Comparison of ENCODE assay signal across 15 cellular contexts in the genomic region with DNA sequence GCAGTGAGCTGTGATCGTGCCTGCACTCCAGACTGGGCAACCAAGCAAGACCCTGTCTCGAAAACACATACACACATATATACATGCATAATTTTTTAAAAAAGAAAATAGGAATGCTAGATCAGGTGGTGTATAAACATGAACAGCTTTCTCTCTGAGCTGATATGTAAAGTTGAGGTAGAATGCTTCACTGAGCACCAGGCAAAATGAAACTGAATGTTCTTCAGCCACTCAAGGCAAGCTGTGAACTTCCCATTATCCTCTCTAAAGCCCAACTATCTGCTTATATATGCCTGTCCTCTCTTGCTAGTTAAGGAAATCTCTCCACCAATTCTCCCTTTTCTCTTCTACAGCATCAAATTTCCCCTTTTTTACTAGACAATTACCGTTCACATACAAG.
DNase-seq lines count a peak whose midpoint lies in the region; ATAC-seq, FAIRE-seq and TF ChIP-seq lines count a peak whose summit lies in the region.
"Had no signal": no experiment of that assay in that cellular context is flagged by ENCODE, and none has a peak within 500 bp of the region (broad histone marks: within the 10 kb centered on the region; RNA-seq: fewer than 3 reads in every experiment).

No MANE protein-coding gene starts in this region.

- TF ChIP-seq POLR2A in GM12878 (IDR thresholded peaks at IDR 0.05; ENCODE audit: low read depth, low read length) = no peak

- DNase-seq in GM12878 (ENCODE audit: low read depth, low spot score) = peak; percentile 23
- no peak for DNase-seq in iPS-NIHi11 (ENCODE audit: low spot score)
- no peak for DNase-seq in AG20443 (ENCODE audit: low spot score)
- no peak for DNase-seq in stimulated activated naive CD8-positive, alpha-beta T cell treated with anti-CD3 and anti-CD28 coated beads, Interleukin-15, amount 100 ng/mL, for 72 hours
- no peak for DNase-seq in superior temporal gyrus (ENCODE audit: extremely low spot score)
- DNase-seq: activated T-cell treated with anti-CD3 and anti-CD28 coated beads, Interleukin-2, amount 50 U/mL, for 72 hours; NCI-H2107; stimulated activated CD4-positive, alpha-beta T cell treated with anti-CD3 and anti-CD28 coated beads, Interleukin-4, amount 100 ng/mL, for 4 hours had no signal

- CTCF ChIA-PET in GM12878 (lab: Yijun Ruan, JAX) = interaction anchor here (0.6 to 1.7 kb wide), 3 partner anchors 13 to 1373 kb away, joined by 3 read pairs; no protein-coding TSS in a partner anchor

- H3K4me1 ChIP-seq in GM12878 (ENCODE audit: control insufficient read depth, insufficient read depth, low read length) = peaks cover 10% of the 10 kb centered on the region
- H3K4me1 ChIP-seq: suprapubic skin had no signal

- SMC1A ChIA-PET in GM12878 (lab: Charles Lee; ENCODE audit: uncharacterized antibody, unreplicated experiment) = interaction anchor here (0.9 to 1.0 kb wide), 2 partner anchors 9 to 1202 kb away, joined by 3 read pairs; no protein-coding TSS in a partner anchor

- no peaks in the 10 kb centered on the region for H3K36me3 ChIP-seq in GM12878 (ENCODE audit: control insufficient read depth in 2 of 2, insufficient read depth in 2 of 2, low read length in 1 of 2)
- H3K36me3 ChIP-seq: suprapubic skin had no signal

- no peak overlapping the region for H3K27ac Mint-ChIP-seq in stimulated activated naive CD8-positive, alpha-beta T cell treated with anti-CD3 and anti-CD28 coated beads, Interleukin-15, amount 100 ng/mL, for 72 hours
- H3K27ac Mint-ChIP-seq: activated T-cell treated with anti-CD3 and anti-CD28 coated beads, Interleukin-2, amount 50 U/mL, for 72 hours; brain had no signal

- 0% methylated on average over 3 of the region's 3 CpGs for WGBS in GM12878 (ENCODE audit: insufficient coverage, insufficient replicate concordance, low lambda C conversion rate, missing lambda C conversion rate)

- H3K79me2 ChIP-seq in GM12878 (ENCODE audit: control insufficient read depth, insufficient read depth, low read length) = no peaks in the 10 kb centered on the region

- in situ Hi-C loops in GM12878 (cut with MboI) = loop anchor here (5.0 to 10.0 kb wide), 3 partner anchors 1200 to 1650 kb away; no protein-coding TSS in a partner anchor

- peaks cover 7% of the 10 kb centered on the region for H3K4me1 Mint-ChIP-seq in stimulated activated naive CD8-positive, alpha-beta T cell treated with anti-CD3 and anti-CD28 coated beads, Interleukin-15, amount 100 ng/mL, for 72 hours

- TF ChIP-seq CTCF in GM12878 (IDR thresholded peaks at IDR 0.05 in 2 of 3, conservative IDR thresholded peaks at IDR 0.05 in 1 of 3; ENCODE audit: control insufficient read depth in 2 of 3, extremely low read depth in 1 of 3, insufficient read depth in 1 of 3, low read depth in 3 of 3, low read length in 3 of 3) = no peak

- no peaks in the 10 kb centered on the region for H3K27me3 ChIP-seq in GM12878 (replicated peaks in 1 of 2; ENCODE audit: control insufficient read depth in 2 of 2, insufficient read depth in 2 of 2, low read length in 1 of 2)
- H3K27me3 ChIP-seq: suprapubic skin had no signal

- POLR2A ChIA-PET in GM12878 (lab: Charles Lee) = no interaction called here

- BruUV-seq in GM12878 (replicated peaks; lab: Mats Ljungman, UMichigan) = no TSS peak

- no peak for TF ChIP-seq RAD21 in GM12878 (IDR thresholded peaks at IDR 0.05; ENCODE audit: insufficient read depth, low read depth, low read length)

- RAD21 ChIA-PET in GM12878 (lab: Charles Lee; ENCODE audit: unreplicated experiment) = interaction anchor here (0.7 to 1.0 kb wide), 2 partner anchors 1372 to 1659 kb away, joined by 3 read pairs; no protein-coding TSS in a partner anchor

- H3K4me3 Mint-ChIP-seq in stimulated activated naive CD8-positive, alpha-beta T cell treated with anti-CD3 and anti-CD28 coated beads, Interleukin-15, amount 100 ng/mL, for 72 hours = no peak overlapping the region
- H3K4me3 Mint-ChIP-seq: activated T-cell treated with anti-CD3 and anti-CD28 coated beads, Interleukin-2, amount 50 U/mL, for 72 hours; brain had no signal

- H3K9me3 ChIP-seq in GM12878 (replicated peaks; ENCODE audit: control insufficient read depth, insufficient read depth, low read length) = no peaks in the 10 kb centered on the region
- H3K9me3 ChIP-seq: suprapubic skin had no signal

- peaks cover 13% of the 10 kb centered on the region for H3K27me3 Mint-ChIP-seq in stimulated activated naive CD8-positive, alpha-beta T cell treated with anti-CD3 and anti-CD28 coated beads, Interleukin-15, amount 100 ng/mL, for 72 hours

- ATAC-seq in GM19023 (IDR thresholded peaks at IDR 0.05; ENCODE audit: unreplicated experiment) (peak; percentile 89), GM21786 (IDR thresholded peaks at IDR 0.05; ENCODE audit: unreplicated experiment) (peak; percentile 89), HG03159 (IDR thresholded peaks at IDR 0.05; ENCODE audit: unreplicated experiment) (peak; percentile 90), GM12878 (peak; percentile 88)
- no peak for ATAC-seq in stimulated activated naive CD8-positive, alpha-beta T cell treated with anti-CD3 and anti-CD28 coated beads, Interleukin-15, amount 100 ng/mL, for 72 hours
- ATAC-seq: activated T-cell treated with anti-CD3 and anti-CD28 coated beads, Interleukin-2, amount 50 U/mL, for 72 hours had no signal

- no peaks in the 10 kb centered on the region for H3K9me3 Mint-ChIP-seq in stimulated activated naive CD8-positive, alpha-beta T cell treated with anti-CD3 and anti-CD28 coated beads, Interleukin-15, amount 100 ng/mL, for 72 hours
- H3K9me3 Mint-ChIP-seq: activated T-cell treated with anti-CD3 and anti-CD28 coated beads, Interleukin-2, amount 50 U/mL, for 72 hours had no signal

- H3K4me3 ChIP-seq in GM12878 = no peak overlapping the region; the same call in 1 of the 2 replicates
- H3K4me3 ChIP-seq: suprapubic skin had no signal

- H2AFZ ChIP-seq in GM12878 (ENCODE audit: control insufficient read depth, low read depth, low read length) = no peak overlapping the region

- TF ChIP-seq EP300 in GM12878 (IDR thresholded peaks at IDR 0.05; ENCODE audit: borderline replicate concordance in 1 of 2, control insufficient read depth in 1 of 2, low read depth in 2 of 2, low read length in 2 of 2) = no peak

- H3K27ac ChIP-seq in GM12878 (ENCODE audit: control insufficient read depth, insufficient read depth) = no peak overlapping the region
- H3K27ac ChIP-seq: suprapubic skin, VCaP had no signal

- peak; percentile 49 for FAIRE-seq in GM12878 (lab: Jason Lieb, UNC)
- FAIRE-seq: endothelial cell of umbilical vein had no signal

- H3K4me2 ChIP-seq in GM12878 (ENCODE audit: control insufficient read depth, insufficient read depth) = peak overlapping the region; percentile 67

- no peak overlapping the region for H3K9ac ChIP-seq in GM12878 (ENCODE audit: control insufficient read depth, insufficient read depth, low read length)

- no peaks in the 10 kb centered on the region for H4K20me1 ChIP-seq in GM12878 (ENCODE audit: control insufficient read depth, insufficient read depth)

- intact Hi-C loops in GM12878 (cut with micrococcal nuclease; ENCODE audit: unreplicated experiment) = loop anchor here (5.0 kb wide), 2 partner anchors 1203 to 1658 kb away; no protein-coding TSS in a partner anchor

TF ChIP-seq in GM12878, 131 proteins besides CTCF, POLR2A, EP300 and RAD21:
- TF ChIP-seq PAX5 (IDR thresholded peaks at IDR 0.05; ENCODE audit: borderline replicate concordance, low read depth, low read length) (no peak), POU2F2 (IDR thresholded peaks at IDR 0.05; ENCODE audit: borderline replicate concordance, low read depth, low read length) (0 out of 3 replicates have a peak, but pooled peaks have one; percentile 38), HDGF (IDR thresholded peaks at IDR 0.05) (no peak), FOXK2 (IDR thresholded peaks at IDR 0.05) (no peak), RBBP5 (conservative IDR thresholded peaks at IDR 0.05) (no peak)
